In genomic region chr17:7022791-7023571, GRCh38 we compare ENCODE assay signal across 9 cellular contexts. TPM values are rescaled to one million over a fixed set of nuclear protein-coding genes. Genes with fewer than 3 reads are reported as not detected.
DNase-seq lines count a peak whose midpoint lies in the region; TF ChIP-seq lines count a peak whose summit lies in the region.
"Had no signal": no experiment of that assay in that cellular context is flagged by ENCODE, and none has a peak within 500 bp of the region (broad histone marks: within the 10 kb centered on the region; RNA-seq: fewer than 3 reads in every experiment).

Gene BCL6B, plus strand, starts transcription at chr17:7023050. Its CDS starts 622 bp downstream, at chr17:7023672.

- 9 to 15% methylated on average over 46 of the region's 46 CpGs for WGBS in esophagus, 2 donors

- H3K9me3 Mint-ChIP-seq in nephron = no peaks in the 10 kb centered on the region

- H3K36me3 ChIP-seq in SJSA1 (no peaks in the 10 kb centered on the region), esophagus (ENCODE audit: control insufficient read depth in 2 of 2, insufficient read depth in 2 of 2, low read length in 1 of 2) (no peaks in the 10 kb centered on the region)

- TF ChIP-seq CTCF in C4-2B (conservative IDR thresholded peaks at IDR 0.05) = no peak
- TF ChIP-seq CTCF in nephron (IDR thresholded peaks at IDR 0.05; ENCODE audit: unreplicated experiment in 3 of 3) = no peak

- H3K4me3 ChIP-seq in SJSA1 = peak within 1 kb of the TSS; percentile 23
- H3K4me3 ChIP-seq in esophagus (ENCODE audit: low read depth in 1 of 2, low read length in 2 of 2) = peak within 1 kb of the TSS; percentile 38 to 41

- H3K27me3 ChIP-seq in SJSA1 (replicated peaks) (no peaks in the 10 kb centered on the region), esophagus (ENCODE audit: control insufficient read depth in 1 of 2, insufficient read depth in 2 of 2, low read length in 2 of 2) (no peaks in the 10 kb centered on the region)

- no peaks in the 10 kb centered on the region for H3K36me3 Mint-ChIP-seq in nephron (ENCODE audit: low read depth)

- DNase-seq in SJSA1 (ENCODE audit: low read depth in 1 of 2, low spot score in 2 of 2) (no peak), CD1c-positive myeloid dendritic cell (ENCODE audit: extremely low spot score) (no peak), dedifferentiated amniotic fluid mesenchymal stem cell (ENCODE audit: extremely low spot score) (no peak)
- no peak for DNase-seq in stimulated activated CD4-positive, alpha-beta T cell treated with anti-CD3 and anti-CD28 coated beads, Interleukin-1b, Interleukin-23, amount 100 ng/mL, for 48 hours
- no peak for DNase-seq in stimulated activated CD8-positive, alpha-beta memory T cell treated with anti-CD3 and anti-CD28 coated beads, Interleukin-4, amount 100 ng/mL, for 48 hours

- H3K27me3 Mint-ChIP-seq in nephron (ENCODE audit: low read depth) = peaks cover 70% of the 10 kb centered on the region

- peaks cover 23% of the 10 kb centered on the region for H3K4me1 Mint-ChIP-seq in nephron

- peak within 1 kb of the TSS; percentile 4 to 72 (median 33) for H3K27ac Mint-ChIP-seq in nephron

- H3K27ac ChIP-seq in C4-2B (peak within 1 kb of the TSS; percentile 1; the same call in 1 of the 2 replicates), SJSA1 (no peak within 1 kb of the TSS), esophagus (ENCODE audit: low read depth in 2 of 2, low read length in 1 of 2) (peak within 1 kb of the TSS; percentile 62 to 86)
- H3K27ac ChIP-seq: VCaP had no signal

- H3K9me3 ChIP-seq in SJSA1 (replicated peaks) (no peaks in the 10 kb centered on the region), esophagus (ENCODE audit: control insufficient read depth in 2 of 2, insufficient read depth in 1 of 2, low read depth in 1 of 2, low read length in 1 of 2) (no peaks in the 10 kb centered on the region)

- peak within 1 kb of the TSS; percentile 56 to 76 (median 68) for H3K4me3 Mint-ChIP-seq in nephron

- H3K4me1 ChIP-seq in SJSA1 (replicated peaks) (peaks cover 22% of the 10 kb centered on the region), esophagus (ENCODE audit: control insufficient read depth in 2 of 2, insufficient read depth in 2 of 2, low read length in 1 of 2) (peaks cover 3 to 13% of the 10 kb centered on the region in 2 donors)

RNA-seq across cellular contexts. Expression of gene BCL6B, which starts in this region (rescaled TPM):
- not detected in 2 replicates for total RNA-seq in SJSA1 (2014; rRNA removed; shearing (Covaris generic))
- polyA plus RNA-seq in esophagus = 1 to 10 TPM; 1.5 to 1.8 TPM
